ENCODE assay signal across 8 cellular contexts in the genomic region with DNA sequence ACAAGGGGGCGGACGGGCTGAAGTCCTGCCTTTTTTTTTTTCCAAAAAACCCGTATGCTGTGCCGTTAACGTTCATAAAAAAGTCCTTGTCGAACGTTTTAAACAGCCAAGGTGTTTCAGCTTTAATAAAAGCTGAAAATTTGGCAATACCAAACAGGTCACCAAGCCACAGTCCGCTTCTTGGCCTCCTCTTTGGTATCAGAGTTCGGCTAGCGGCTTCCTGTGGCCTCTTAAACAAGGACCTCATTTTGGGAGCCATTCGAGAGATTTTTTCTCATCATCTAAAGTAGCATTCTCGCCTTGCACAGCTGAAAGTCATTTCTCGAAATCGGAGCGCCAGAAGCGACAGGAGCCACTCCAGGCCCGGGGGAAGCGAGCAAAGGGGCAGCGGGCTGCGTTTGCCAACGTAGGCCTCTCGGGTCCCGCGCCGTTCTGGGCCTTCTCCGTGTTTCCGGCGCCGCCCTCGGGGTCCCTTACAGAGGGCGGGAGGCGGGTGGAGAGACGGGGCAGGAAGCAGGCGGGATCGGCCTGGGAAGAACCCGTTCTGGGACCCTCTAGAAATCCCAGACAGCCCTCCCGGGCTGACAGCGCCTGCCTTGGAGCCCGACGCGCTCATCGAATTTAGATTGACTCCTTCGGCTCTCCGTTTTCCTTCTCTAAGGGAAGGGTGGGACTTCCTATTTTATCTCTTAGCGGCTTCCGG. TPM values are rescaled to one million over a fixed set of nuclear protein-coding genes. Genes with fewer than 3 reads are reported as not detected.
DNase-seq lines count a peak whose midpoint lies in the region; ATAC-seq, FAIRE-seq and TF ChIP-seq lines count a peak whose summit lies in the region.

No MANE protein-coding gene starts in this region.

- intact Hi-C loops in pancreas (cut with DNase I) (no loop called here), tibial artery (cut with DNase I; ENCODE audit: low total_unique reads) (loop anchor here (2.0 to 5.0 kb wide), 2 partner anchors 100 to 305 kb away; partner anchors contain the start of genes CNDP2 and CYB5A)

- H3K4me1 ChIP-seq in pancreas (peaks cover 9 to 16% (median 14%) of the 10 kb centered on the region in 3 donors), tibial artery (peaks cover 0 to 25% (median 11%) of the 10 kb centered on the region in 4 donors)

- H3K27ac ChIP-seq in HL-60 (replicated peaks) (peak overlapping the region; percentile 97), pancreas (peak overlapping the region; percentile 94 to 98 (median 96)), tibial artery (peak overlapping the region; percentile 96 to 99)

- H3K9me3 ChIP-seq in pancreas = no peaks in the 10 kb centered on the region
- no peaks in the 10 kb centered on the region for H3K9me3 ChIP-seq in tibial artery

- DNase-seq in D721Med (ENCODE audit: insufficient read length, low spot score) (peak; percentile 87), HL-60 (ENCODE audit: low read depth in 1 of 2, low spot score in 1 of 2) (peak; percentile 67 to 73), glomerular endothelial cell (ENCODE audit: extremely low read depth, low read depth, low spot score) (peak; percentile 44), pancreas (peak in 5 of 6 donors; percentile 51 to 83 (median 63)), tibial artery (peak; percentile 59 to 78)
- DNase-seq in activated gamma-delta T cell treated with anti-CD3 and anti-CD28 coated beads, Interleukin-2, amount 50 U/mL, for 16 hours (ENCODE audit: low read depth) = peak; percentile 52

- TF ChIP-seq CTCF in D721Med (IDR thresholded peaks at IDR 0.05; ENCODE audit: insufficient read depth, missing control alignments) = no peak
- TF ChIP-seq CTCF in HL-60 (IDR thresholded peaks at IDR 0.05; ENCODE audit: insufficient read depth, low read length) = no peak
- TF ChIP-seq CTCF in pancreas (IDR thresholded peaks at IDR 0.05) = no peak
- TF ChIP-seq CTCF in tibial artery (IDR thresholded peaks at IDR 0.05) = no peak

- no peaks in the 10 kb centered on the region for H3K27me3 ChIP-seq in HL-60 (ENCODE audit: insufficient read depth, poor library complexity, severe bottlenecking)
- H3K27me3 ChIP-seq in pancreas = no peaks in the 10 kb centered on the region
- H3K27me3 ChIP-seq in tibial artery = no peaks in the 10 kb centered on the region

- peak; percentile 27; the same call in 1 of the 2 replicates for TF ChIP-seq POLR2A in Raji (IDR thresholded peaks at IDR 0.05; ENCODE audit: insufficient read depth, low read depth, low read length)

- ATAC-seq in GM19463 (IDR thresholded peaks at IDR 0.05; ENCODE audit: unreplicated experiment) = peak; percentile 25
- ATAC-seq in pancreas = peak; percentile 63 to 78 (median 70)

- FAIRE-seq in D721Med (lab: Jason Lieb, UNC) = no peak
- no peak for FAIRE-seq in pancreas (lab: Jason Lieb, UNC)

- H3K4me3 ChIP-seq in HL-60 (replicated peaks; ENCODE audit: insufficient read depth, low read length) = peak overlapping the region; percentile 87
- peak overlapping the region; percentile 88 to 100 (median 93) for H3K4me3 ChIP-seq in pancreas
- peak overlapping the region; percentile 94 to 99 for H3K4me3 ChIP-seq in tibial artery

- WGBS in pancreas, 2 donors = 0 to 1% methylated on average over 46 of the region's 46 CpGs

- H3K36me3 ChIP-seq in pancreas = no peaks in the 10 kb centered on the region
- peaks cover 8 to 26% (median 19%) of the 10 kb centered on the region in 3 donors for H3K36me3 ChIP-seq in tibial artery

RNA-seq across cellular contexts. Expression of gene ZNF407, which starts 0.6 kb away (rescaled TPM):
- total RNA-seq in glomerular endothelial cell = 9.7 and 14.3 TPM in 2 replicates
- 1 to 10 TPM; 4.5 to 10.0 (median 5.5) TPM for total RNA-seq in pancreas
- polyA plus RNA-seq in pancreas = 1 to 10 TPM; 2.7 to 2.8 TPM

Comparison
In these comparisons a context has a peak if more than half of its experiments do, and no peak if none do; other contexts are left out.
1. Peak in every context shown above with its lines: DNase-seq, ATAC-seq, H3K4me3 ChIP-seq and H3K27ac ChIP-seq.